ENCODE assay signal across 7 cellular contexts in the genomic region with DNA sequence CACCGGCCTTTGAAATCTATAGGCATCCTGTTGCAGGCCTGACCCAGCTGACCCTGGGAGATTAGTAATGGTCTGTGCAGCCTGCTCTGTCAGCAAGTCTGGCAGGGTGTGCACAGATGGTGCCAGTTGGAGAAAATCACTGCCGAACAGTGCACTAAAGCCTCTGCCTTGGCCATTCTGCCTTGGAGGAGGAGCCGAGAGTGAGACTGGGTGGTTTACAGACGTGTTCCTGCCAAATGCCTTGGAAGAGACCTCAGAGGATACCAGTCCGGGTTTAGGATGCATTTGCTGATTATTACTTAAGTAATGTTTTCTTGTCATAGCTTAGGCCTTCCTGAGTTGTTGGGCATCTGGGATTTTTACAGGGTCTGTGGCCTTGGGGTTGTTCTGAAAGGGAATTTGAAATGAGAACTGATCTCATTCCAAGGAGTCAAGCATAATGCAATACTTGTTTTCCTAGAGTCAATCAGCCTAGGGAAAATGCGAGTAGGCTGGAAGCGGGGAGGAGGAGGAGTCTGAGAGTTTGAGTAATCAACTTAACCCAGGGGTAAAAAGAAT.
DNase-seq lines count a peak whose midpoint lies in the region; ATAC-seq, FAIRE-seq and TF ChIP-seq lines count a peak whose summit lies in the region.

No MANE protein-coding gene starts in this region.

- peak overlapping the region in 43 of 59 donors; percentile 0 to 78 (median 51) for H3K27ac ChIP-seq in dorsolateral prefrontal cortex

- intact Hi-C loops in dorsolateral prefrontal cortex (cut with DNase I) = no loop called here

- no peaks in the 10 kb centered on the region for H3K27me3 ChIP-seq in dorsolateral prefrontal cortex

- DNase-seq in NCI-H1092 (lab: John Stamatoyannopoulos, UW) (peak; percentile 11), dorsolateral prefrontal cortex (peak in 9 of 10 donors; percentile 5 to 64 (median 53)), medulla oblongata (ENCODE audit: extremely low spot score) (peak; percentile 77), urothelium cell line (ENCODE audit: low spot score) (peak; percentile 63), iPS-NIHi11 (ENCODE audit: low spot score) (no peak)
- DNase-seq in activated CD4-positive, alpha-beta T cell treated with anti-CD3 and anti-CD28 coated beads, Interleukin-2, amount 50 U/mL, for 48 hours = no peak

- FAIRE-seq in urothelium cell line (lab: Jason Lieb, UNC) = no peak

- no peak for TF ChIP-seq CTCF in dorsolateral prefrontal cortex (IDR thresholded peaks at IDR 0.05 in 54 of 56, conservative IDR thresholded peaks at IDR 0.05 in 2 of 56; ENCODE audit: low read depth in 1 of 56, partially characterized antibody in 56 of 56)

- no peak for ATAC-seq in HG03342 (IDR thresholded peaks at IDR 0.05; ENCODE audit: unreplicated experiment)

- peak overlapping the region in 11 of 59 donors; percentile 2 to 34 (median 15) for H3K4me3 ChIP-seq in dorsolateral prefrontal cortex

Comparison
In these comparisons a context has a peak if more than half of its experiments do, and no peak if none do; other contexts are left out.
1. DNase-seq: peak in NCI-H1092 (single experiment), dorsolateral prefrontal cortex (9 of 10), medulla oblongata (single experiment) and urothelium cell line (single experiment); none in iPS-NIHi11 (single experiment) and activated CD4-positive, alpha-beta T cell treated with anti-CD3 and anti-CD28 coated beads, Interleukin-2, amount 50 U/mL, for 48 hours (0 of 2).